Comparison of ENCODE assay signal across 8 cellular contexts in the genomic region with DNA sequence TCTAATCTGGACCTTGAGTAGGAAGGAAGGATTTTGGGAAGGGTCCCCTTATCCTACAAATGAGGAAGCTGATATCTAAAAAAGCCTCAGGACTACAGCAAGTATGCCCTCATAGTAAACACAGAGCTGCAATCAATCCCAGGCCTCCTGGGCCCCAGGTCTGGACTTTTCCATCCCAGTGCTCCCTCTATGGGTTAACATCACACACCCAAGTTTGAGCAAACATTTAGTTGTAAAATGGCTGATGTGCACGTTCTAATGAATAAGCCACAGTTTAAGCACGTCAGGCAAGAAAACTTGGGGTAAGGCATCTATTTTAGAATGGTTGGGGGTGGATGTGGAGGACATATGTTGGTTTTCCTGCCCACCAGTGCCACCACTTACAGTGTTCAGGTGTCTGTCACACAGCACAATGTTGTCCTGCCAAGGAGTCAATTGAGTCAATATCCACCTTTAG. TPM values are rescaled to one million over a fixed set of nuclear protein-coding genes. Genes with fewer than 3 reads are reported as not detected.
DNase-seq lines count a peak whose midpoint lies in the region; TF ChIP-seq lines count a peak whose summit lies in the region.

No MANE protein-coding gene starts in this region.

- no peak overlapping the region for H3K4me3 Mint-ChIP-seq in activated CD4-positive, alpha-beta memory T cell treated with anti-CD3 and anti-CD28 coated beads for 36 hours
- H3K4me3 Mint-ChIP-seq in activated CD4-positive, alpha-beta memory T cell treated with anti-CD3 and anti-CD28 coated beads, Interleukin-2, amount 10 ng/mL, durations not matched to agents 7 days and 5 days: no peak overlapping the region
- no peak overlapping the region for H3K4me3 Mint-ChIP-seq in progenitor cell of endocrine pancreas (ENCODE audit: low read depth)

- peak overlapping the region; percentile 13 for H3K27ac Mint-ChIP-seq in activated CD4-positive, alpha-beta memory T cell treated with anti-CD3 and anti-CD28 coated beads for 36 hours
- H3K27ac Mint-ChIP-seq in activated CD4-positive, alpha-beta memory T cell treated with anti-CD3 and anti-CD28 coated beads, Interleukin-2, amount 10 ng/mL, durations not matched to agents 7 days and 5 days: no peak overlapping the region
- no peak overlapping the region for H3K27ac Mint-ChIP-seq in progenitor cell of endocrine pancreas

- TF ChIP-seq CTCF in HFF-Myc (IDR thresholded peaks at IDR 0.05; ENCODE audit: low read depth, low read length, missing control alignments) (peak; percentile 38), choroid plexus epithelial cell (conservative IDR thresholded peaks at IDR 0.05; ENCODE audit: low read depth, low read length) (peak; percentile 75), progenitor cell of endocrine pancreas (IDR thresholded peaks at IDR 0.05; ENCODE audit: unreplicated experiment) (peak; percentile 52)

- H3K4me3 ChIP-seq in HFF-Myc (replicated peaks; ENCODE audit: low read depth, low read length): no peak overlapping the region
- H3K4me3 ChIP-seq in choroid plexus epithelial cell (ENCODE audit: low read depth, low read length): no peak overlapping the region
- no peak overlapping the region for H3K4me3 ChIP-seq in effector memory CD4-positive, alpha-beta T cell (ENCODE audit: insufficient read depth, low read depth, low read length, poor library complexity, severe bottlenecking)

- H3K4me1 Mint-ChIP-seq in activated CD4-positive, alpha-beta memory T cell treated with anti-CD3 and anti-CD28 coated beads for 36 hours (ENCODE audit: low read depth): peaks cover 21% of the 10 kb centered on the region
- H3K4me1 Mint-ChIP-seq in activated CD4-positive, alpha-beta memory T cell treated with anti-CD3 and anti-CD28 coated beads, Interleukin-2, amount 10 ng/mL, durations not matched to agents 7 days and 5 days: peaks cover 25% of the 10 kb centered on the region
- H3K4me1 Mint-ChIP-seq in progenitor cell of endocrine pancreas (ENCODE audit: low read depth): peaks cover 1% of the 10 kb centered on the region

- intact Hi-C loops in activated CD4-positive, alpha-beta memory T cell treated with anti-CD3 and anti-CD28 coated beads for 36 hours (cut with micrococcal nuclease): loop anchor here (2.0 kb wide), 1 partner anchor 35 kb away; no protein-coding TSS in a partner anchor

- no peaks in the 10 kb centered on the region for H3K27me3 ChIP-seq in effector memory CD4-positive, alpha-beta T cell (replicated peaks; ENCODE audit: control insufficient read depth, insufficient read depth, low read length, poor library complexity, severe bottlenecking)

- H3K4me1 ChIP-seq in effector memory CD4-positive, alpha-beta T cell (ENCODE audit: control insufficient read depth, insufficient read depth, low read length, poor library complexity, severe bottlenecking): no peaks in the 10 kb centered on the region

- no peaks in the 10 kb centered on the region for H3K9me3 Mint-ChIP-seq in activated CD4-positive, alpha-beta memory T cell treated with anti-CD3 and anti-CD28 coated beads for 36 hours
- H3K9me3 Mint-ChIP-seq in activated CD4-positive, alpha-beta memory T cell treated with anti-CD3 and anti-CD28 coated beads, Interleukin-2, amount 10 ng/mL, durations not matched to agents 7 days and 5 days: no peaks in the 10 kb centered on the region
- H3K9me3 Mint-ChIP-seq in progenitor cell of endocrine pancreas (ENCODE audit: low read depth): no peaks in the 10 kb centered on the region

- POLR2A ChIA-PET in activated CD4-positive, alpha-beta memory T cell treated with anti-CD3 and anti-CD28 coated beads for 36 hours (lab: Charles Lee): no interaction called here
- POLR2A ChIA-PET in activated CD4-positive, alpha-beta memory T cell treated with anti-CD3 and anti-CD28 coated beads, Interleukin-2, amount 10 ng/mL, durations not matched to agents 7 days and 5 days (lab: Charles Lee): no interaction called here

- no peaks in the 10 kb centered on the region for H3K36me3 Mint-ChIP-seq in activated CD4-positive, alpha-beta memory T cell treated with anti-CD3 and anti-CD28 coated beads for 36 hours
- no peaks in the 10 kb centered on the region for H3K36me3 Mint-ChIP-seq in activated CD4-positive, alpha-beta memory T cell treated with anti-CD3 and anti-CD28 coated beads, Interleukin-2, amount 10 ng/mL, durations not matched to agents 7 days and 5 days (ENCODE audit: low read depth)
- H3K36me3 Mint-ChIP-seq in progenitor cell of endocrine pancreas (ENCODE audit: insufficient read depth): no peaks in the 10 kb centered on the region

- H3K27ac ChIP-seq in effector memory CD4-positive, alpha-beta T cell (ENCODE audit: insufficient read depth, low read length, poor library complexity, severe bottlenecking): no peak overlapping the region

- no peaks in the 10 kb centered on the region for H3K27me3 Mint-ChIP-seq in activated CD4-positive, alpha-beta memory T cell treated with anti-CD3 and anti-CD28 coated beads for 36 hours
- H3K27me3 Mint-ChIP-seq in activated CD4-positive, alpha-beta memory T cell treated with anti-CD3 and anti-CD28 coated beads, Interleukin-2, amount 10 ng/mL, durations not matched to agents 7 days and 5 days: peaks cover 8% of the 10 kb centered on the region
- peaks cover 13% of the 10 kb centered on the region for H3K27me3 Mint-ChIP-seq in progenitor cell of endocrine pancreas

- H3K9me3 ChIP-seq in effector memory CD4-positive, alpha-beta T cell (ENCODE audit: control insufficient read depth, low read length): no peaks in the 10 kb centered on the region

- CTCF ChIA-PET in activated CD4-positive, alpha-beta memory T cell treated with anti-CD3 and anti-CD28 coated beads for 36 hours (lab: Charles Lee): interaction anchor here (1.6 kb wide), 1 partner anchor 22 kb away, joined by 5 read pairs; no protein-coding TSS in a partner anchor
- CTCF ChIA-PET in activated CD4-positive, alpha-beta memory T cell treated with anti-CD3 and anti-CD28 coated beads, Interleukin-2, amount 10 ng/mL, durations not matched to agents 7 days and 5 days (lab: Charles Lee): no interaction called here

- peak; percentile 20 for DNase-seq in activated CD4-positive, alpha-beta memory T cell treated with anti-CD3 and anti-CD28 coated beads for 36 hours
- DNase-seq in activated CD4-positive, alpha-beta memory T cell treated with anti-CD3 and anti-CD28 coated beads, Interleukin-2, amount 10 ng/mL, durations not matched to agents 7 days and 5 days: no peak
- DNase-seq in HFF-Myc (ENCODE audit: extremely low read depth, low read depth) (no peak), M059J (ENCODE audit: low read depth) (peak; percentile 56), choroid plexus epithelial cell (ENCODE audit: low read depth) (peak; percentile 79), progenitor cell of endocrine pancreas (ENCODE audit: low spot score, unreplicated experiment) (no peak), GM03348 (ENCODE audit: low spot score) (no peak)
- DNase-seq in effector memory CD4-positive, alpha-beta T cell: no peak

- H3K36me3 ChIP-seq in effector memory CD4-positive, alpha-beta T cell (ENCODE audit: control insufficient read depth, insufficient read depth, low read length): no peaks in the 10 kb centered on the region

RNA-seq across cellular contexts. Expression of a gene that starts 44.3 kb away (rescaled TPM):
- total RNA-seq in activated CD4-positive, alpha-beta memory T cell treated with anti-CD3 and anti-CD28 coated beads for 36 hours: 10 to 100 TPM; 82.8 to 84.8 TPM
- 10 to 100 TPM; 64.0 to 72.8 TPM for total RNA-seq in activated CD4-positive, alpha-beta memory T cell treated with anti-CD3 and anti-CD28 coated beads, Interleukin-2, amount 10 ng/mL, durations not matched to agents 7 days and 5 days
- 99.0 and 107 TPM in 2 replicates for total RNA-seq in M059J (2014; rRNA removed; shearing (Covaris generic))
- total RNA-seq in progenitor cell of endocrine pancreas: 129 and 134 TPM in 2 replicates

Comparison
In these comparisons a context has a peak if more than half of its experiments do, and no peak if none do; other contexts are left out.
1. DNase-seq: peak in activated CD4-positive, alpha-beta memory T cell treated with anti-CD3 and anti-CD28 coated beads for 36 hours (single experiment), M059J (single experiment) and choroid plexus epithelial cell (single experiment); none in activated CD4-positive, alpha-beta memory T cell treated with anti-CD3 and anti-CD28 coated beads, Interleukin-2, amount 10 ng/mL, durations not matched to agents 7 days and 5 days (single experiment), HFF-Myc (single experiment), progenitor cell of endocrine pancreas (single experiment), GM03348 (single experiment) and effector memory CD4-positive, alpha-beta T cell (0 of 3).
2. Peak in every context shown above with its lines, with median percentiles within 50 percentile points of each other: CTCF ChIP-seq.